1 cellular context compared by ENCODE assay signal in the genomic region with DNA sequence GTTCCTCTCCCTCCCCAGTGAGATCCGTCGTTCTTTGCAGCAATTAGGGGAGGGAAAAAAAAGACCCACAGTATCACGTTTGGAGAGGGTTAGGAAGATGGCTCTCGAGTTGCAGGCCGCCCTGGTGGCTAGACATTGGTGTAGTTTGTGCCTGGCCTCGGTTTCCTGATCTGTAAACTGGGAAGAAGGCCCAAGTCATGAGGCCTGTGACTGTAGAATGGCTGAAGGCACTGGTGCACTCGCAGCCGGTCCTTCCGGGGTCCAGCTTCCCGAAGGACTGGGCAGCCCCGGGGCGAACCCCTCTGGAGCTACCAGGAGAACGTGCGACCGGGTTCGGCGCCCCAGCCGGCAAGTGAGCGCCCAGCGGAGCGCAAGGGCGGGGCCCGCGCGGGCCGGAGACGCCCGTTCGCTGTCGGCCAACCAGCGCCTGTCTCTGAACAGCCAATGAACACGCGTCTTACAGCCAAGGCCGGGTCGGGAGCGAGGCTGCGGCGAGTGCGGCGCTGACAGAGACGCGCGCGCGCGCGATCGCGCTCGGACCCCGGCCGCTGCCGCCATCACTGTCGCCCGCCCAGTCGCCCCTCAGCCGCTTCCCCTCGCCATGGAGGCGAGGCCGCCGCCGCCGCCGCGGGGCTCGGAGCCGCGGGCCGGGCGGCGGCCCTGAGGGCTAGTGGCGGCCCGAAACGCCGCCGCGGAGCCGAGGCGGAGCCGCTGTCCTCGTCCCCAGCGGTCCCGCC.
TF ChIP-seq lines count a peak whose summit lies in the region.

A gene with protein sequence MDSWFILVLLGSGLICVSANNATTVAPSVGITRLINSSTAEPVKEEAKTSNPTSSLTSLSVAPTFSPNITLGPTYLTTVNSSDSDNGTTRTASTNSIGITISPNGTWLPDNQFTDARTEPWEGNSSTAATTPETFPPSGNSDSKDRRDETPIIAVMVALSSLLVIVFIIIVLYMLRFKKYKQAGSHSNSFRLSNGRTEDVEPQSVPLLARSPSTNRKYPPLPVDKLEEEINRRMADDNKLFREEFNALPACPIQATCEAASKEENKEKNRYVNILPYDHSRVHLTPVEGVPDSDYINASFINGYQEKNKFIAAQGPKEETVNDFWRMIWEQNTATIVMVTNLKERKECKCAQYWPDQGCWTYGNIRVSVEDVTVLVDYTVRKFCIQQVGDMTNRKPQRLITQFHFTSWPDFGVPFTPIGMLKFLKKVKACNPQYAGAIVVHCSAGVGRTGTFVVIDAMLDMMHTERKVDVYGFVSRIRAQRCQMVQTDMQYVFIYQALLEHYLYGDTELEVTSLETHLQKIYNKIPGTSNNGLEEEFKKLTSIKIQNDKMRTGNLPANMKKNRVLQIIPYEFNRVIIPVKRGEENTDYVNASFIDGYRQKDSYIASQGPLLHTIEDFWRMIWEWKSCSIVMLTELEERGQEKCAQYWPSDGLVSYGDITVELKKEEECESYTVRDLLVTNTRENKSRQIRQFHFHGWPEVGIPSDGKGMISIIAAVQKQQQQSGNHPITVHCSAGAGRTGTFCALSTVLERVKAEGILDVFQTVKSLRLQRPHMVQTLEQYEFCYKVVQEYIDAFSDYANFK (plus strand): TSS at position 472 of the 737 bp plus-strand sequence. CDS start 90,797 bp downstream, outside the sequence.

TF ChIP-seq in HepG2, 621 proteins besides CTCF, POLR2A, EP300 and RAD21 (continued from another document and continues in another):
- TF ChIP-seq RARG (CRISPR knock-in tag; IDR thresholded peaks at IDR 0.05; ENCODE audit: low read depth) (no peak), KDM2A (CRISPR knock-in tag; IDR thresholded peaks at IDR 0.05; ENCODE audit: borderline replicate concordance, low read depth) (peak; percentile 78), JDP2 (CRISPR knock-in tag; IDR thresholded peaks at IDR 0.05; ENCODE audit: borderline replicate concordance) (0 out of 2 replicates have a peak, but pooled peaks have one; percentile 1), POLR2AphosphoS2 (IDR thresholded peaks at IDR 0.05; ENCODE audit: low read depth, low read length) (no peak), MLLT10 (CRISPR knock-in tag; IDR thresholded peaks at IDR 0.05) (no peak), GTF2F1 (IDR thresholded peaks at IDR 0.05; ENCODE audit: low read length) (0 out of 2 replicates have a peak, but pooled peaks have one; percentile 45), MTF2 (CRISPR knock-in tag; IDR thresholded peaks at IDR 0.05; ENCODE audit: borderline replicate concordance) (no peak), ZNF234 (CRISPR knock-in tag; conservative IDR thresholded peaks at IDR 0.05) (no peak; the same call in 1 of the 2 replicates), ZFP1 (CRISPR knock-in tag; IDR thresholded peaks at IDR 0.05) (no peak), CBX1 (IDR thresholded peaks at IDR 0.05; ENCODE audit: low read depth) (no peak), POGZ (CRISPR knock-in tag; IDR thresholded peaks at IDR 0.05) (0 out of 2 replicates have a peak, but pooled peaks have one; percentile 55), PAWR (CRISPR knock-in tag; IDR thresholded peaks at IDR 0.05; ENCODE audit: borderline replicate concordance) (no peak), SALL1 (CRISPR knock-in tag; IDR thresholded peaks at IDR 0.05) (peak; percentile 47; the same call in 1 of the 2 replicates), THAP11 (CRISPR knock-in tag; IDR thresholded peaks at IDR 0.05) (peak; percentile 83), SKI (IDR thresholded peaks at IDR 0.05; ENCODE audit: partially characterized antibody) (peak; percentile 52), EEA1 (CRISPR knock-in tag; IDR thresholded peaks at IDR 0.05; ENCODE audit: borderline replicate concordance) (peak; percentile 46; the same call in 1 of the 2 replicates), ZNF552 (CRISPR knock-in tag; IDR thresholded peaks at IDR 0.05; ENCODE audit: borderline replicate concordance) (0 out of 2 replicates have a peak, but pooled peaks have one; percentile 56), ZNF678 (CRISPR knock-in tag; IDR thresholded peaks at IDR 0.05) (peak; percentile 63; the same call in 1 of the 2 replicates), KAT2B (IDR thresholded peaks at IDR 0.05; ENCODE audit: borderline replicate concordance, low read depth, low read length) (no peak), RFXANK (CRISPR knock-in tag; IDR thresholded peaks at IDR 0.05) (no peak), FOXK1 (CRISPR knock-in tag; IDR thresholded peaks at IDR 0.05; ENCODE audit: borderline replicate concordance, low read depth) (peak; percentile 49; the same call in 1 of the 2 replicates), ZNF33A (CRISPR knock-in tag; IDR thresholded peaks at IDR 0.05; ENCODE audit: borderline replicate concordance) (peak; percentile 94; the same call in 1 of the 2 replicates), PPARG (CRISPR knock-in tag; conservative IDR thresholded peaks at IDR 0.05) (peak; percentile 52; the same call in 1 of the 2 replicates), ZNF737 (CRISPR knock-in tag; IDR thresholded peaks at IDR 0.05; ENCODE audit: borderline replicate concordance) (peak; percentile 97), ZNF644 (CRISPR knock-in tag; IDR thresholded peaks at IDR 0.05; ENCODE audit: low read depth) (peak; percentile 55; the same call in 1 of the 2 replicates), NCOR1 (IDR thresholded peaks at IDR 0.05; ENCODE audit: borderline replicate concordance, low read length) (peak; percentile 34; the same call in 1 of the 2 replicates), KDM5A (IDR thresholded peaks at IDR 0.05; ENCODE audit: borderline replicate concordance, low read length) (no peak), ZNF207 (IDR thresholded peaks at IDR 0.05; ENCODE audit: borderline replicate concordance) (no peak), KLF12 (CRISPR knock-in tag; IDR thresholded peaks at IDR 0.05; ENCODE audit: borderline replicate concordance) (peak; percentile 62; the same call in 1 of the 2 replicates), ISX (CRISPR knock-in tag; conservative IDR thresholded peaks at IDR 0.05) (0 out of 2 replicates have a peak, but pooled peaks have one; percentile 11), ZNF75D (CRISPR knock-in tag; IDR thresholded peaks at IDR 0.05; ENCODE audit: borderline replicate concordance) (no peak), JUN (CRISPR knock-in tag; IDR thresholded peaks at IDR 0.05) (no peak; the same call in 1 of the 2 replicates), MXD4 (CRISPR knock-in tag; IDR thresholded peaks at IDR 0.05) (peak; percentile 90), SUZ12 (IDR thresholded peaks at IDR 0.05; ENCODE audit: low read depth, low read length) (no peak)
- TF ChIP-seq, protein P1, sequence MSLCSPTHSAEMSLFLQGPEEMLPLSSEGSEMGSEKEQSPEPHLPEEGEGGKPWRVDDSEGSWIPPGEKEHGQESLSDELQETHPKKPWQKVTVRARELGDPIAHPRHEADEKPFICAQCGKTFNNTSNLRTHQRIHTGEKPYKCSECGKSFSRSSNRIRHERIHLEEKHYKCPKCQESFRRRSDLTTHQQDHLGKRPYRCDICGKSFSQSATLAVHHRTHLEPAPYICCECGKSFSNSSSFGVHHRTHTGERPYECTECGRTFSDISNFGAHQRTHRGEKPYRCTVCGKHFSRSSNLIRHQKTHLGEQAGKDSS (CRISPR knock-in tag; IDR thresholded peaks at IDR 0.05; ENCODE audit: borderline replicate concordance, low read depth), result peak; percentile 65; the same call in 1 of the 2 replicates
- TF ChIP-seq, protein P2, sequence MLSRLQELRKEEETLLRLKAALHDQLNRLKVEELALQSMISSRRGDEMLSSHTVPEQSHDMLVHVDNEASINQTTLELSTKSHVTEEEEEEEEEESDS (CRISPR knock-in tag; IDR thresholded peaks at IDR 0.05; ENCODE audit: borderline replicate concordance), result no peak; the same call in 1 of the 2 replicates
- TF ChIP-seq, protein P3, sequence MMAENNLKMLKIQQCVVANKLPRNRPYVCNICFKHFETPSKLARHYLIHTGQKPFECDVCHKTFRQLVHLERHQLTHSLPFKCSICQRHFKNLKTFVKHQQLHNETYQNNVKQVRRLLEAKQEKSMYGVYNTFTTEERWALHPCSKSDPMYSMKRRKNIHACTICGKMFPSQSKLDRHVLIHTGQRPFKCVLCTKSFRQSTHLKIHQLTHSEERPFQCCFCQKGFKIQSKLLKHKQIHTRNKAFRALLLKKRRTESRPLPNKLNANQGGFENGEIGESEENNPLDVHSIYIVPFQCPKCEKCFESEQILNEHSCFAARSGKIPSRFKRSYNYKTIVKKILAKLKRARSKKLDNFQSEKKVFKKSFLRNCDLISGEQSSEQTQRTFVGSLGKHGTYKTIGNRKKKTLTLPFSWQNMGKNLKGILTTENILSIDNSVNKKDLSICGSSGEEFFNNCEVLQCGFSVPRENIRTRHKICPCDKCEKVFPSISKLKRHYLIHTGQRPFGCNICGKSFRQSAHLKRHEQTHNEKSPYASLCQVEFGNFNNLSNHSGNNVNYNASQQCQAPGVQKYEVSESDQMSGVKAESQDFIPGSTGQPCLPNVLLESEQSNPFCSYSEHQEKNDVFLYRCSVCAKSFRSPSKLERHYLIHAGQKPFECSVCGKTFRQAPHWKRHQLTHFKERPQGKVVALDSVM (CRISPR knock-in tag; IDR thresholded peaks at IDR 0.05), result no peak
- TF ChIP-seq, protein P4, sequence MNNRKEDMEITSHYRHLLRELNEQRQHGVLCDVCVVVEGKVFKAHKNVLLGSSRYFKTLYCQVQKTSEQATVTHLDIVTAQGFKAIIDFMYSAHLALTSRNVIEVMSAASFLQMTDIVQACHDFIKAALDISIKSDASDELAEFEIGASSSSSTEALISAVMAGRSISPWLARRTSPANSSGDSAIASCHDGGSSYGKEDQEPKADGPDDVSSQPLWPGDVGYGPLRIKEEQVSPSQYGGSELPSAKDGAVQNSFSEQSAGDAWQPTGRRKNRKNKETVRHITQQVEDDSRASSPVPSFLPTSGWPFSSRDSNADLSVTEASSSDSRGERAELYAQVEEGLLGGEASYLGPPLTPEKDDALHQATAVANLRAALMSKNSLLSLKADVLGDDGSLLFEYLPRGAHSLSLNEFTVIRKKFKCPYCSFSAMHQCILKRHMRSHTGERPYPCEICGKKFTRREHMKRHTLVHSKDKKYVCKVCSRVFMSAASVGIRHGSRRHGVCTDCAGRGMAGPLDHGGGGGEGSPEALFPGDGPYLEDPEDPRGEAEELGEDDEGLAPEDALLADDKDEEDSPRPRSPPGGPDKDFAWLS (CRISPR knock-in tag; IDR thresholded peaks at IDR 0.05; ENCODE audit: borderline replicate concordance), result peak; percentile 70; the same call in 1 of the 2 replicates
- TF ChIP-seq, protein P5, sequence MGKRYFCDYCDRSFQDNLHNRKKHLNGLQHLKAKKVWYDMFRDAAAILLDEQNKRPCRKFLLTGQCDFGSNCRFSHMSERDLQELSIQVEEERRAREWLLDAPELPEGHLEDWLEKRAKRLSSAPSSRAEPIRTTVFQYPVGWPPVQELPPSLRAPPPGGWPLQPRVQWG (CRISPR knock-in tag; IDR thresholded peaks at IDR 0.05; ENCODE audit: borderline replicate concordance, low read depth), result no peak
- TF ChIP-seq, protein P6, sequence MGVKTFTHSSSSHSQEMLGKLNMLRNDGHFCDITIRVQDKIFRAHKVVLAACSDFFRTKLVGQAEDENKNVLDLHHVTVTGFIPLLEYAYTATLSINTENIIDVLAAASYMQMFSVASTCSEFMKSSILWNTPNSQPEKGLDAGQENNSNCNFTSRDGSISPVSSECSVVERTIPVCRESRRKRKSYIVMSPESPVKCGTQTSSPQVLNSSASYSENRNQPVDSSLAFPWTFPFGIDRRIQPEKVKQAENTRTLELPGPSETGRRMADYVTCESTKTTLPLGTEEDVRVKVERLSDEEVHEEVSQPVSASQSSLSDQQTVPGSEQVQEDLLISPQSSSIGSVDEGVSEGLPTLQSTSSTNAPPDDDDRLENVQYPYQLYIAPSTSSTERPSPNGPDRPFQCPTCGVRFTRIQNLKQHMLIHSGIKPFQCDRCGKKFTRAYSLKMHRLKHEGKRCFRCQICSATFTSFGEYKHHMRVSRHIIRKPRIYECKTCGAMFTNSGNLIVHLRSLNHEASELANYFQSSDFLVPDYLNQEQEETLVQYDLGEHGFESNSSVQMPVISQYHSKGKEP (CRISPR knock-in tag; IDR thresholded peaks at IDR 0.05), result peak; percentile 87
- TF ChIP-seq, protein P7, sequence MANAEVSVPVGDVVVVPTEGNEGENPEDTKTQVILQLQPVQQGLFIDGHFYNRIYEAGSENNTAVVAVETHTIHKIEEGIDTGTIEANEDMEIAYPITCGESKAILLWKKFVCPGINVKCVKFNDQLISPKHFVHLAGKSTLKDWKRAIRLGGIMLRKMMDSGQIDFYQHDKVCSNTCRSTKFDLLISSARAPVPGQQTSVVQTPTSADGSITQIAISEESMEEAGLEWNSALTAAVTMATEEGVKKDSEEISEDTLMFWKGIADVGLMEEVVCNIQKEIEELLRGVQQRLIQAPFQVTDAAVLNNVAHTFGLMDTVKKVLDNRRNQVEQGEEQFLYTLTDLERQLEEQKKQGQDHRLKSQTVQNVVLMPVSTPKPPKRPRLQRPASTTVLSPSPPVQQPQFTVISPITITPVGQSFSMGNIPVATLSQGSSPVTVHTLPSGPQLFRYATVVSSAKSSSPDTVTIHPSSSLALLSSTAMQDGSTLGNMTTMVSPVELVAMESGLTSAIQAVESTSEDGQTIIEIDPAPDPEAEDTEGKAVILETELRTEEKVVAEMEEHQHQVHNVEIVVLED (CRISPR knock-in tag; IDR thresholded peaks at IDR 0.05; ENCODE audit: borderline replicate concordance), result peak; percentile 89
- TF ChIP-seq, protein P8, sequence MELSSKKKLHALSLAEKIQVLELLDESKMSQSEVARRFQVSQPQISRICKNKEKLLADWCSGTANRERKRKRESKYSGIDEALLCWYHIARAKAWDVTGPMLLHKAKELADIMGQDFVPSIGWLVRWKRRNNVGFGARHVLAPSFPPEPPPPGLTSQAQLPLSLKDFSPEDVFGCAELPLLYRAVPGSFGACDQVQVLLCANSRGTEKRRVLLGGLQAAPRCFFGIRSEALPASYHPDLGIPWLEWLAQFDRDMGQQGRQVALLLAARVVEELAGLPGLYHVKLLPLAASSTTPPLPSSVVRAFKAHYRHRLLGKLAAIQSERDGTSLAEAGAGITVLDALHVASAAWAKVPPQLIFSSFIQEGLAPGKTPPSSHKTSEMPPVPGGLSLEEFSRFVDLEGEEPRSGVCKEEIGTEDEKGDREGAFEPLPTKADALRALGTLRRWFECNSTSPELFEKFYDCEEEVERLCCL (CRISPR knock-in tag; IDR thresholded peaks at IDR 0.05; ENCODE audit: borderline replicate concordance), result 0 out of 2 replicates have a peak, but pooled peaks have one; percentile 28
- TF ChIP-seq, protein P9, sequence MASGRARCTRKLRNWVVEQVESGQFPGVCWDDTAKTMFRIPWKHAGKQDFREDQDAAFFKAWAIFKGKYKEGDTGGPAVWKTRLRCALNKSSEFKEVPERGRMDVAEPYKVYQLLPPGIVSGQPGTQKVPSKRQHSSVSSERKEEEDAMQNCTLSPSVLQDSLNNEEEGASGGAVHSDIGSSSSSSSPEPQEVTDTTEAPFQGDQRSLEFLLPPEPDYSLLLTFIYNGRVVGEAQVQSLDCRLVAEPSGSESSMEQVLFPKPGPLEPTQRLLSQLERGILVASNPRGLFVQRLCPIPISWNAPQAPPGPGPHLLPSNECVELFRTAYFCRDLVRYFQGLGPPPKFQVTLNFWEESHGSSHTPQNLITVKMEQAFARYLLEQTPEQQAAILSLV (CRISPR knock-in tag; IDR thresholded peaks at IDR 0.05; ENCODE audit: borderline replicate concordance), result 0 out of 2 replicates have a peak, but pooled peaks have one; percentile 53
- TF ChIP-seq, protein P10, sequence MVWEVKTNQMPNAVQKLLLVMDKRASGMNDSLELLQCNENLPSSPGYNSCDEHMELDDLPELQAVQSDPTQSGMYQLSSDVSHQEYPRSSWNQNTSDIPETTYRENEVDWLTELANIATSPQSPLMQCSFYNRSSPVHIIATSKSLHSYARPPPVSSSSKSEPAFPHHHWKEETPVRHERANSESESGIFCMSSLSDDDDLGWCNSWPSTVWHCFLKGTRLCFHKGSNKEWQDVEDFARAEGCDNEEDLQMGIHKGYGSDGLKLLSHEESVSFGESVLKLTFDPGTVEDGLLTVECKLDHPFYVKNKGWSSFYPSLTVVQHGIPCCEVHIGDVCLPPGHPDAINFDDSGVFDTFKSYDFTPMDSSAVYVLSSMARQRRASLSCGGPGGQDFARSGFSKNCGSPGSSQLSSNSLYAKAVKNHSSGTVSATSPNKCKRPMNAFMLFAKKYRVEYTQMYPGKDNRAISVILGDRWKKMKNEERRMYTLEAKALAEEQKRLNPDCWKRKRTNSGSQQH (CRISPR knock-in tag; IDR thresholded peaks at IDR 0.05; ENCODE audit: low read depth), result 0 out of 2 replicates have a peak, but pooled peaks have one; percentile 6
